Comparison of ENCODE assay signal across 18 cellular contexts in the genomic region with DNA sequence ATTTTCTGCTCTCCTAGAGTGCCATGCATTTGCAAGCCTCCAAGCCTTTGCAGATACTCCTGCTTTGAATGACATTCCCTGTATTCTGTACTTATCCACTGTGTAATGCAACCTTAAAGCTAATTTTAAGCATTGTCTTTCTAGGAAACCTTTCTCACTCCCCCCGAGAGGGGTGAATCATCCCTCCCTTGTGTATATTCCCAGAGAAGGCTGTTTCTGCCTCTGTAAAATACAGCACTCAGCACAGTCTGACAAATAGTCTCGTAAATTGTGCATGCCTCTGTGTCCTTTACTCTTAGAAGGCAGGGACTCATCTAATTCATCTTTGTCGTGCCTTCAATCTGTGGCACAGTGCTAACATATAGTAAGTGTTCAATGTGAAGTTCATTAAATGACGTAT.
A peak's percentile ranks its signal among the peaks of the same experiment; 100 is the strongest.
DNase-seq lines count a peak whose midpoint lies in the region; ATAC-seq and TF ChIP-seq lines count a peak whose summit lies in the region.
"Had no signal": no experiment of that assay in that cellular context is flagged by ENCODE, and none has a peak within 500 bp of the region (broad histone marks: within the 10 kb centered on the region; RNA-seq: fewer than 3 reads in every experiment).

No MANE protein-coding gene starts in this region.

- no peaks in the 10 kb centered on the region for H3K4me1 ChIP-seq in foreskin keratinocyte
- H3K4me1 ChIP-seq: BE2C had no signal

- TF ChIP-seq RAD21 in neural cell (conservative IDR thresholded peaks at IDR 0.05) = no peak

- peak; percentile 26 for TF ChIP-seq EP300 in neural cell (conservative IDR thresholded peaks at IDR 0.05; ENCODE audit: poor library complexity, severe bottlenecking)

- no peaks in the 10 kb centered on the region for H3F3A ChIP-seq in neural cell (ENCODE audit: insufficient read depth, low read length, poor library complexity, severe bottlenecking)

- H3K27me3 ChIP-seq in foreskin keratinocyte (no peaks in the 10 kb centered on the region), neural cell (ENCODE audit: insufficient read depth, low read depth, low read length) (no peaks in the 10 kb centered on the region), WERI-Rb-1 (ENCODE audit: insufficient read depth, low read depth, severe bottlenecking) (no peaks in the 10 kb centered on the region)
- H3K27me3 ChIP-seq: BE2C; BLaER1 treated with 17β-estradiol and CSF1 and Interleukin-3, amounts not matched to agents 10 nM and 100 nM had no signal

- no peaks in the 10 kb centered on the region for H4K20me1 ChIP-seq in neural cell (ENCODE audit: insufficient read depth)
- H4K20me1 ChIP-seq: BLaER1 treated with 17β-estradiol and CSF1 and Interleukin-3, amounts not matched to agents 10 nM and 100 nM had no signal

- no peak for TF ChIP-seq CTCF in foreskin keratinocyte (conservative IDR thresholded peaks at IDR 0.05)
- no peak for TF ChIP-seq CTCF in neural cell (IDR thresholded peaks at IDR 0.05; ENCODE audit: poor library complexity, severe bottlenecking)
- no peak for TF ChIP-seq CTCF in WERI-Rb-1 (IDR thresholded peaks at IDR 0.05; ENCODE audit: low read depth, low read length)

- ATAC-seq in foreskin keratinocyte = peak; percentile 12
- ATAC-seq in GM19395 (IDR thresholded peaks at IDR 0.05; ENCODE audit: unreplicated experiment) = no peak
- ATAC-seq: GM23338, HCT116 had no signal

- DNase-seq in Ammon's horn (ENCODE audit: low spot score) = peak; percentile 17
- no peak for DNase-seq in foreskin keratinocyte
- peak; percentile 77 for DNase-seq in islet precursor cell
- DNase-seq in NCI-H1105 treated with DMSO at 0.1 percent for 48 hours (lab: John Stamatoyannopoulos, UW) = no peak
- no peak for DNase-seq in LoVo (ENCODE audit: low spot score)
- no peak for DNase-seq in WERI-Rb-1
- DNase-seq: BE2C; CD4-positive, alpha-beta T cell; CD8-positive, alpha-beta memory T cell; DMS53; DMS79 treated with DMSO at 0.1 percent for 48 hours; H9 had no signal

- no peak overlapping the region for H3K4me2 ChIP-seq in neural cell (ENCODE audit: low read length)
- H3K4me2 ChIP-seq: BLaER1 treated with 17β-estradiol and CSF1 and Interleukin-3, amounts not matched to agents 10 nM and 100 nM; GM23338 had no signal

- no peaks in the 10 kb centered on the region for H3K36me3 ChIP-seq in neural cell (ENCODE audit: insufficient read depth, low read length)
- no peaks in the 10 kb centered on the region for H3K36me3 ChIP-seq in WERI-Rb-1
- H3K36me3 ChIP-seq: BE2C; BLaER1 treated with 17β-estradiol and CSF1 and Interleukin-3, amounts not matched to agents 10 nM and 100 nM had no signal

- H3K9me3 ChIP-seq in neural cell (ENCODE audit: low read length) (peaks cover 7% of the 10 kb centered on the region), WERI-Rb-1 (ENCODE audit: severe bottlenecking) (peaks cover 14% of the 10 kb centered on the region)
- H3K9me3 ChIP-seq: BE2C had no signal

- H3K9me2 ChIP-seq in neural cell (ENCODE audit: insufficient read depth, low read length) = no peaks in the 10 kb centered on the region

- H3K27ac ChIP-seq in foreskin keratinocyte (no peak overlapping the region), neural cell (ENCODE audit: low read length) (peak overlapping the region; percentile 37), WERI-Rb-1 (no peak overlapping the region)
- H3K27ac ChIP-seq: 22Rv1; BLaER1 treated with 17β-estradiol and CSF1 and Interleukin-3, amounts not matched to agents 10 nM and 100 nM had no signal

- H2AFZ ChIP-seq in neural cell (ENCODE audit: low read depth, low read length) = no peak overlapping the region
- H2AFZ ChIP-seq: GM23338 had no signal

- H3K9ac ChIP-seq in neural cell (ENCODE audit: low read length) = no peak overlapping the region
- H3K9ac ChIP-seq: BLaER1 treated with 17β-estradiol and CSF1 and Interleukin-3, amounts not matched to agents 10 nM and 100 nM had no signal

- H3K4me3 ChIP-seq in neural cell (ENCODE audit: low read length) (no peak overlapping the region), WERI-Rb-1 (ENCODE audit: low read depth, low read length) (no peak overlapping the region)
- H3K4me3 ChIP-seq: BLaER1 treated with 17β-estradiol and CSF1 and Interleukin-3, amounts not matched to agents 10 nM and 100 nM; GM23338 had no signal

- no peaks in the 10 kb centered on the region for H3K79me2 ChIP-seq in neural cell (replicated peaks; ENCODE audit: insufficient read depth, low read length)

TF ChIP-seq in neural cell, 6 proteins besides CTCF, POLR2A, EP300 and RAD21:
- peak; percentile 18 for TF ChIP-seq POLR2AphosphoS5 (IDR thresholded peaks at IDR 0.05)
- no peak for TF ChIP-seq SMC3 (conservative IDR thresholded peaks at IDR 0.05; ENCODE audit: poor library complexity)
- TF ChIP-seq, protein P1, sequence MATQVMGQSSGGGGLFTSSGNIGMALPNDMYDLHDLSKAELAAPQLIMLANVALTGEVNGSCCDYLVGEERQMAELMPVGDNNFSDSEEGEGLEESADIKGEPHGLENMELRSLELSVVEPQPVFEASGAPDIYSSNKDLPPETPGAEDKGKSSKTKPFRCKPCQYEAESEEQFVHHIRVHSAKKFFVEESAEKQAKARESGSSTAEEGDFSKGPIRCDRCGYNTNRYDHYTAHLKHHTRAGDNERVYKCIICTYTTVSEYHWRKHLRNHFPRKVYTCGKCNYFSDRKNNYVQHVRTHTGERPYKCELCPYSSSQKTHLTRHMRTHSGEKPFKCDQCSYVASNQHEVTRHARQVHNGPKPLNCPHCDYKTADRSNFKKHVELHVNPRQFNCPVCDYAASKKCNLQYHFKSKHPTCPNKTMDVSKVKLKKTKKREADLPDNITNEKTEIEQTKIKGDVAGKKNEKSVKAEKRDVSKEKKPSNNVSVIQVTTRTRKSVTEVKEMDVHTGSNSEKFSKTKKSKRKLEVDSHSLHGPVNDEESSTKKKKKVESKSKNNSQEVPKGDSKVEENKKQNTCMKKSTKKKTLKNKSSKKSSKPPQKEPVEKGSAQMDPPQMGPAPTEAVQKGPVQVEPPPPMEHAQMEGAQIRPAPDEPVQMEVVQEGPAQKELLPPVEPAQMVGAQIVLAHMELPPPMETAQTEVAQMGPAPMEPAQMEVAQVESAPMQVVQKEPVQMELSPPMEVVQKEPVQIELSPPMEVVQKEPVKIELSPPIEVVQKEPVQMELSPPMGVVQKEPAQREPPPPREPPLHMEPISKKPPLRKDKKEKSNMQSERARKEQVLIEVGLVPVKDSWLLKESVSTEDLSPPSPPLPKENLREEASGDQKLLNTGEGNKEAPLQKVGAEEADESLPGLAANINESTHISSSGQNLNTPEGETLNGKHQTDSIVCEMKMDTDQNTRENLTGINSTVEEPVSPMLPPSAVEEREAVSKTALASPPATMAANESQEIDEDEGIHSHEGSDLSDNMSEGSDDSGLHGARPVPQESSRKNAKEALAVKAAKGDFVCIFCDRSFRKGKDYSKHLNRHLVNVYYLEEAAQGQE (IDR thresholded peaks at IDR 0.05; ENCODE audit: borderline replicate concordance) = peak; percentile 52
- TF ChIP-seq EZH2 (IDR thresholded peaks at IDR 0.05; ENCODE audit: borderline replicate concordance, insufficient read depth, low read length, poor library complexity, severe bottlenecking) = no peak
- no peak for TF ChIP-seq MXI1 (conservative IDR thresholded peaks at IDR 0.05; ENCODE audit: poor library complexity, severe bottlenecking)
- TF ChIP-seq TAF1 (IDR thresholded peaks at IDR 0.05; ENCODE audit: low read depth) = no peak

Comparison
In these comparisons a context has a peak if more than half of its experiments do, and no peak if none do; other contexts are left out.
1. DNase-seq: peak in Ammon's horn (single experiment) and islet precursor cell (single experiment); none in foreskin keratinocyte (0 of 2), NCI-H1105 treated with DMSO at 0.1 percent for 48 hours (single experiment), LoVo (single experiment) and WERI-Rb-1 (single experiment).